20 cellular contexts compared by ENCODE assay signal in the genomic region with DNA sequence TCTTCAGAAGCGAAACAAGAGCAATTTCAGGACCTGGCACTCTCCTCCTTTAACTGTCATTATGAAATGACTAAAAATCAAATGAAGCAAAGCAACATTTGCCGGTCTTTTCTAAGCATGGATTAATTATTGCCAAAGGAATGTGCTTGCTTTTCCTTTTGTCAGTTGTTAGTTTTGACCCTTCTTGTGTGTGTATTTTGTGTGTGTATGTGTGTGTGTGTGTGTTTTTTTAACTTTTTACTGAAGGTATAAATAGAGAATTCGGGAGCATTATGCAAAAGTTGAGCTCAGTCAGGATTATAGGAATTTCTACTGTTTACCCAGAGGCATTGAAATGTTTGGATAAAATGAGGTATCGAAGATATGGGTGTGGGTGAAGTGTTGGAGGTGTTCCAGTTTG.
A peak's percentile ranks its signal among the peaks of the same experiment; 100 is the strongest.
DNase-seq lines count a peak whose midpoint lies in the region; ATAC-seq, FAIRE-seq and TF ChIP-seq lines count a peak whose summit lies in the region.
"Had no signal": no experiment of that assay in that cellular context is flagged by ENCODE, and none has a peak within 500 bp of the region (broad histone marks: within the 10 kb centered on the region; RNA-seq: fewer than 3 reads in every experiment).

No MANE protein-coding gene starts in this region.

- H3K27me3 ChIP-seq in dorsolateral prefrontal cortex, result no peaks in the 10 kb centered on the region
- H3K27me3 ChIP-seq in mesenchymal stem cell (ENCODE audit: control insufficient read depth in 1 of 2, insufficient read depth in 1 of 2, low read length in 2 of 2), result peaks cover 0 to 3% of the 10 kb centered on the region in 2 experiments
- H3K27me3 ChIP-seq in Caco-2 (replicated peaks; ENCODE audit: control insufficient read depth, insufficient read depth, low read length), result no peaks in the 10 kb centered on the region

- no peak overlapping the region for H3K14ac ChIP-seq in mesenchymal stem cell (ENCODE audit: low read length in 2 of 2)

- H3K27ac ChIP-seq in A549, result no peak overlapping the region
- peak overlapping the region in 21 of 59 donors; percentile 0 to 63 (median 18) for H3K27ac ChIP-seq in dorsolateral prefrontal cortex
- peak overlapping the region; percentile 14 for H3K27ac ChIP-seq in mesenchymal stem cell (ENCODE audit: low read length, poor library complexity, severe bottlenecking)
- H3K27ac ChIP-seq: RWPE1, SJCRH30 had no signal

- H3K79me1 ChIP-seq in mesenchymal stem cell (replicated peaks; ENCODE audit: low read length, poor library complexity, severe bottlenecking), result no peaks in the 10 kb centered on the region

- ATAC-seq in A549, result no peak
- ATAC-seq: PC-3 had no signal

- H3K4me1 ChIP-seq in A549, result peaks cover 11% of the 10 kb centered on the region; the same call in 2 of the 3 replicates
- H3K4me1 ChIP-seq in mesenchymal stem cell (ENCODE audit: control insufficient read depth, insufficient read depth, low read depth, low read length), result peaks cover 5% of the 10 kb centered on the region
- H3K4me1 ChIP-seq in Caco-2, result no peaks in the 10 kb centered on the region
- H3K4me1 ChIP-seq: SJCRH30 had no signal

- no peak for DNase-seq in A549 (ENCODE audit: low read depth in 1 of 2, low spot score in 1 of 2)
- DNase-seq in NCI-H446 treated with DMSO at 0.1 percent for 48 hours (lab: John Stamatoyannopoulos, UW), result peak; percentile 25
- DNase-seq in dorsolateral prefrontal cortex, result no peak
- no peak for DNase-seq in mesenchymal stem cell
- no peak for DNase-seq in Caco-2
- DNase-seq in cardiac septum (ENCODE audit: low spot score), result no peak
- no peak for DNase-seq in HT-29 (ENCODE audit: low spot score)
- DNase-seq in effector CD4-positive, alpha-beta T cell, result no peak
- DNase-seq: CD4-positive, CD25-positive, alpha-beta regulatory T cell; DND-41; H9; NCI-H1105; NCI-H187; NCI-H345; NCI-H69; PC-3; SJCRH30 had no signal

- POLR2A ChIA-PET in A549 (lab: Yijun Ruan, JAX) (no interaction called here), Caco-2 (lab: Charles Lee) (no interaction called here)

- H3K4me2 ChIP-seq in A549, result peak overlapping the region; percentile 52
- H3K4me2 ChIP-seq in mesenchymal stem cell (ENCODE audit: low read length, poor library complexity, severe bottlenecking), result no peak overlapping the region

- H3K9me3 ChIP-seq in A549 (no peaks in the 10 kb centered on the region), mesenchymal stem cell (ENCODE audit: control insufficient read depth, low read length) (no peaks in the 10 kb centered on the region), Caco-2 (no peaks in the 10 kb centered on the region)
- H3K9me3 ChIP-seq: SJCRH30 had no signal

- H3K36me3 Mint-ChIP-seq in Caco-2 (ENCODE audit: insufficient read depth, unreplicated experiment), result no peaks in the 10 kb centered on the region
- H3K36me3 Mint-ChIP-seq: CD4-positive, CD25-positive, alpha-beta regulatory T cell had no signal

- H3K9ac ChIP-seq in mesenchymal stem cell (ENCODE audit: low read length), result no peak overlapping the region

- H4K8ac ChIP-seq in mesenchymal stem cell (ENCODE audit: low read length), result no peak overlapping the region

- H3K4me3 ChIP-seq in A549, result no peak overlapping the region
- H3K4me3 ChIP-seq in dorsolateral prefrontal cortex, result peak overlapping the region in 50 of 59 donors; percentile 3 to 56 (median 37)
- peak overlapping the region in 1 of 2 experiments; percentile 9 for H3K4me3 ChIP-seq in mesenchymal stem cell (ENCODE audit: insufficient read depth in 1 of 2, low read depth in 1 of 2, low read length in 2 of 2)
- H3K4me3 ChIP-seq in Caco-2 (ENCODE audit: low read depth, low read length), result no peak overlapping the region
- H3K4me3 ChIP-seq: SJCRH30 had no signal

- intact Hi-C loops in dorsolateral prefrontal cortex (cut with DNase I), result no loop called here
- intact Hi-C loops in Caco-2 (cut with micrococcal nuclease; ENCODE audit: unreplicated experiment), result no loop called here
- intact Hi-C loops in cardiac septum (cut with DNase I), result no loop called here

- H3K4ac ChIP-seq in mesenchymal stem cell (ENCODE audit: low read depth in 1 of 2, low read length in 2 of 2), result no peak overlapping the region

- no peak for TF ChIP-seq POLR2A in A549 (IDR thresholded peaks at IDR 0.05; ENCODE audit: low read length)

- TF ChIP-seq CTCF in A549 (IDR thresholded peaks at IDR 0.05) (no peak), dorsolateral prefrontal cortex (IDR thresholded peaks at IDR 0.05 in 54 of 56, conservative IDR thresholded peaks at IDR 0.05 in 2 of 56; ENCODE audit: low read depth in 1 of 56, partially characterized antibody in 56 of 56) (no peak), Caco-2 (IDR thresholded peaks at IDR 0.05; ENCODE audit: insufficient read depth in 1 of 2, low read depth in 1 of 2, low read length in 1 of 2, severe bottlenecking in 1 of 2, unreplicated experiment in 1 of 2) (no peak)

- H2AK5ac ChIP-seq in mesenchymal stem cell (ENCODE audit: low read length, severe bottlenecking), result no peak overlapping the region

- H3K27ac Mint-ChIP-seq in Caco-2 (ENCODE audit: unreplicated experiment), result no peak overlapping the region
- H3K27ac Mint-ChIP-seq: B cell; CD4-positive, CD25-positive, alpha-beta regulatory T cell had no signal

- no peak overlapping the region for H4K91ac ChIP-seq in mesenchymal stem cell (ENCODE audit: low read length)

- TF ChIP-seq RAD21 in A549 (conservative IDR thresholded peaks at IDR 0.05 in 1 of 2, IDR thresholded peaks at IDR 0.05 in 1 of 2), result no peak

- H3K18ac ChIP-seq in mesenchymal stem cell (ENCODE audit: low read depth in 1 of 2, low read length in 2 of 2), result no peak overlapping the region

- H3K23ac ChIP-seq in mesenchymal stem cell (ENCODE audit: low read length in 2 of 2), result no peak overlapping the region

- no peak for TF ChIP-seq EP300 in A549 (IDR thresholded peaks at IDR 0.05)

- H2BK120ac ChIP-seq in mesenchymal stem cell (ENCODE audit: low read depth, low read length), result no peak overlapping the region

- H3K9me3 Mint-ChIP-seq in Caco-2 (ENCODE audit: unreplicated experiment), result no peaks in the 10 kb centered on the region
- H3K9me3 Mint-ChIP-seq: H9 had no signal

- CTCF ChIA-PET in A549 (lab: Yijun Ruan, JAX) (no interaction called here), Caco-2 (lab: Charles Lee) (no interaction called here)

- H3K27me3 Mint-ChIP-seq in Caco-2 (ENCODE audit: insufficient read depth, unreplicated experiment), result peaks cover 7% of the 10 kb centered on the region
- H3K27me3 Mint-ChIP-seq: CD4-positive, CD25-positive, alpha-beta regulatory T cell had no signal

- H2BK12ac ChIP-seq in mesenchymal stem cell (ENCODE audit: low read length in 2 of 2), result no peak overlapping the region

- no peaks in the 10 kb centered on the region for H3K36me3 ChIP-seq in mesenchymal stem cell (ENCODE audit: control insufficient read depth in 1 of 2, insufficient read depth in 2 of 2, low read depth in 1 of 2, low read length in 2 of 2)
- H3K36me3 ChIP-seq in Caco-2 (ENCODE audit: control insufficient read depth, insufficient read depth, low read length), result no peaks in the 10 kb centered on the region
- H3K36me3 ChIP-seq: SJCRH30 had no signal

- FAIRE-seq in A549 (lab: Jason Lieb, UNC), result no peak
- FAIRE-seq: G401.6 had no signal

- no peak overlapping the region for H2BK15ac ChIP-seq in mesenchymal stem cell (ENCODE audit: low read depth, poor library complexity, severe bottlenecking)

- H2BK5ac ChIP-seq in mesenchymal stem cell (ENCODE audit: low read depth, low read length, poor library complexity, severe bottlenecking), result no peak overlapping the region

- BruUV-seq in Caco-2 (replicated peaks; lab: Mats Ljungman, UMichigan), result no TSS peak

- peaks cover 6% of the 10 kb centered on the region for H3K4me1 Mint-ChIP-seq in Caco-2 (ENCODE audit: low read depth, unreplicated experiment)
- H3K4me1 Mint-ChIP-seq: B cell; CD4-positive, CD25-positive, alpha-beta regulatory T cell had no signal

- WGBS in A549 (ENCODE audit: missing lambda C conversion rate), result 17% methylated on average over 4 of the region's 4 CpGs
- 89% methylated on average over 4 of the region's 4 CpGs for WGBS in mesenchymal stem cell

- no peak overlapping the region for H2AFZ ChIP-seq in mesenchymal stem cell (ENCODE audit: low read depth, low read length)

- H3K4me3 Mint-ChIP-seq in Caco-2 (ENCODE audit: unreplicated experiment), result no peak overlapping the region
- H3K4me3 Mint-ChIP-seq: B cell; CD4-positive, CD25-positive, alpha-beta regulatory T cell; H9 had no signal

TF ChIP-seq in A549, 52 proteins besides CTCF, POLR2A, EP300 and RAD21:
- TF ChIP-seq ZFP36 (IDR thresholded peaks at IDR 0.05; ENCODE audit: borderline replicate concordance, partially characterized antibody) (no peak), NPAS2 (CRISPR knock-in tag; IDR thresholded peaks at IDR 0.05; ENCODE audit: borderline replicate concordance) (no peak), ESRRA (IDR thresholded peaks at IDR 0.05; ENCODE audit: borderline replicate concordance, low read length) (no peak), ZC3H11A (IDR thresholded peaks at IDR 0.05) (no peak), RNF2 (IDR thresholded peaks at IDR 0.05; ENCODE audit: borderline replicate concordance, low read depth) (no peak), USF2 (IDR thresholded peaks at IDR 0.05) (no peak), RCOR1 (IDR thresholded peaks at IDR 0.05; ENCODE audit: low read depth, low read length) (no peak), FOXS1 (CRISPR knock-in tag; IDR thresholded peaks at IDR 0.05) (no peak), ZSCAN20 (CRISPR knock-in tag; IDR thresholded peaks at IDR 0.05) (no peak), KDM1A (IDR thresholded peaks at IDR 0.05; ENCODE audit: low read depth) (no peak), MAFK (IDR thresholded peaks at IDR 0.05; ENCODE audit: partially characterized antibody) (no peak)

Comparison
In these comparisons a context has a peak if more than half of its experiments do, and no peak if none do; other contexts are left out.
1. H3K4me3 ChIP-seq: peak in dorsolateral prefrontal cortex (50 of 59); none in A549 (single experiment) and Caco-2 (single experiment).